8 cellular contexts compared by ENCODE assay signal in genomic region chr19:6218497-6219146, GRCh38.
DNase-seq lines count a peak whose midpoint lies in the region; ATAC-seq and TF ChIP-seq lines count a peak whose summit lies in the region.

No MANE protein-coding gene starts in this region.

- peaks cover 21% of the 10 kb centered on the region for H3K4me1 ChIP-seq in mammary epithelial cell (ENCODE audit: insufficient read depth, low read length)

- H3K4me3 ChIP-seq in WI38 (ENCODE audit: low read depth, low read length): no peak overlapping the region
- no peak overlapping the region for H3K4me3 ChIP-seq in mammary epithelial cell (replicated peaks in 1 of 3; ENCODE audit: insufficient read depth in 1 of 3, low read depth in 2 of 3, low read length in 3 of 3)

- H3K27me3 ChIP-seq in mammary epithelial cell (ENCODE audit: insufficient read depth, low read length): no peaks in the 10 kb centered on the region

- in situ Hi-C loops in mammary epithelial cell (cut with MboI; ENCODE audit: low sequenced_read_pairs in 2 of 2): no loop called here

- H3K4me2 ChIP-seq in mammary epithelial cell (ENCODE audit: insufficient read depth, low read depth, low read length): no peak overlapping the region

- no TSS peak for BruUV-seq in mammary epithelial cell (replicated peaks; lab: Mats Ljungman, UMichigan)

- CTCF ChIA-PET in mammary epithelial cell (lab: Charles Lee; ENCODE audit: low non-redundant PET): interaction anchor here (0.6 to 0.7 kb wide), 3 partner anchors 139 to 416 kb away, joined by 4 to 10 read pairs (median 7); no protein-coding TSS in a partner anchor

- H4K20me1 ChIP-seq in mammary epithelial cell (ENCODE audit: insufficient read depth, low read length): no peaks in the 10 kb centered on the region

- WGBS in mammary epithelial cell (ENCODE audit: low coverage, missing lambda C conversion rate): 42% methylated on average over 12 of the region's 17 CpGs

- H3K79me2 ChIP-seq in mammary epithelial cell (ENCODE audit: insufficient read depth, low read length): peaks cover 4% of the 10 kb centered on the region

- no peak overlapping the region for H3K9ac ChIP-seq in mammary epithelial cell (ENCODE audit: insufficient read depth, low read length)

- H3K9me3 ChIP-seq in mammary epithelial cell (replicated peaks; ENCODE audit: insufficient read depth, low read length): no peaks in the 10 kb centered on the region

- no peak for ATAC-seq in HG02610 (IDR thresholded peaks at IDR 0.05; ENCODE audit: unreplicated experiment)

- TF ChIP-seq CTCF in WI38 (IDR thresholded peaks at IDR 0.05; ENCODE audit: low read depth, low read length) (peak; percentile 96), mammary epithelial cell (conservative IDR thresholded peaks at IDR 0.05 in 1 of 2, IDR thresholded peaks at IDR 0.05 in 1 of 2; ENCODE audit: extremely low read depth in 1 of 2, insufficient read depth in 1 of 2, low read depth in 1 of 2, low read length in 2 of 2) (peak; percentile 92 to 96)

- peak; percentile 58 for DNase-seq in NK-92 treated with Interleukin-12 subunit alpha and Interleukin-12 subunit beta, amount 100 ng/mL, for 24 hours (lab: John Stamatoyannopoulos, UW)
- no peak for DNase-seq in NK-92 (lab: John Stamatoyannopoulos, UW; ENCODE audit: unreplicated experiment)
- DNase-seq in NCI-H128 (lab: John Stamatoyannopoulos, UW; ENCODE audit: unreplicated experiment): peak; percentile 29
- DNase-seq in mammary epithelial cell: peak; percentile 58
- peak; percentile 64 for DNase-seq in iris pigment epithelial cell (ENCODE audit: low read depth)
- DNase-seq in stimulated activated CD4-positive, alpha-beta T cell treated with anti-CD3 and anti-CD28 coated beads, Interleukin-1b, Interleukin-23, amount 100 ng/mL, for 24 hours (ENCODE audit: low read depth in 4 of 4, low spot score in 1 of 4): peak; percentile 61 to 76 (median 73)

- no peak overlapping the region for H2AFZ ChIP-seq in mammary epithelial cell (ENCODE audit: low read depth, low read length)

- intact Hi-C loops in mammary epithelial cell (cut with micrococcal nuclease): loop anchor here (1.0 to 5.0 kb wide), 2 partner anchors 81 to 171 kb away; no protein-coding TSS in a partner anchor

- H3K27ac ChIP-seq in mammary epithelial cell (ENCODE audit: insufficient read depth, low read depth, low read length): no peak overlapping the region

- dilution Hi-C loops in mammary epithelial cell (cut with HindIII; ENCODE audit: low sequenced_read_pairs): no loop called here

- no peaks in the 10 kb centered on the region for H3K36me3 ChIP-seq in mammary epithelial cell (ENCODE audit: insufficient read depth, low read length)
